In genomic region chr17:63423251-63423950, GRCh38 we compare ENCODE assay signal across 32 cellular contexts. TPM values are rescaled to one million over a fixed set of nuclear protein-coding genes. Genes with fewer than 3 reads are reported as not detected.
DNase-seq lines count a peak whose midpoint lies in the region; ATAC-seq, FAIRE-seq and TF ChIP-seq lines count a peak whose summit lies in the region.
"Had no signal": no experiment of that assay in that cellular context is flagged by ENCODE, and none has a peak within 500 bp of the region (broad histone marks: within the 10 kb centered on the region; RNA-seq: fewer than 3 reads in every experiment).

No MANE protein-coding gene starts in this region.

- FAIRE-seq in HepG2 (lab: Jason Lieb, UNC), result no peak
- FAIRE-seq: astrocyte, GM12891, GM19239 had no signal

- no peak overlapping the region for H2AFZ ChIP-seq in HepG2 (ENCODE audit: low read length)
- H2AFZ ChIP-seq: GM23338 had no signal

- peaks cover 67% of the 10 kb centered on the region for H3K36me3 ChIP-seq in RWPE2 (ENCODE audit: low read depth)
- H3K36me3 ChIP-seq in HepG2 (replicated peaks in 1 of 2; ENCODE audit: control insufficient read depth in 1 of 2, insufficient read depth in 2 of 2, low read length in 2 of 2), result no peaks in the 10 kb centered on the region
- H3K36me3 ChIP-seq: transverse colon had no signal

- no peak overlapping the region for H3K4me2 ChIP-seq in HepG2 (ENCODE audit: low read depth, low read length)
- H3K4me2 ChIP-seq: BLaER1, GM23338 had no signal

- intact Hi-C loops in HepG2 (cut with micrococcal nuclease; ENCODE audit: unreplicated experiment), result loop anchor here (5.0 to 10.0 kb wide), 4 partner anchors 151 to 441 kb away; partner anchors contain the start of genes CCDC47 and DDX42

- no peak for TF ChIP-seq POLR2A in HepG2 (IDR thresholded peaks at IDR 0.05; ENCODE audit: insufficient read depth in 1 of 2, low read depth in 2 of 2, low read length in 2 of 2)

- peaks cover 41% of the 10 kb centered on the region for H3K4me1 Mint-ChIP-seq in stimulated activated effector memory CD8-positive, alpha-beta T cell treated with anti-CD3 and anti-CD28 coated beads, Interleukin-12 subunit alpha, Interleukin-12 subunit beta, amount 100 ng/mL, for 72 hours

- peak; percentile 35; the same call in 2 of the 3 replicates for ATAC-seq in RWPE2 (ENCODE audit: low read depth)
- ATAC-seq in HepG2, result no peak
- no peak for ATAC-seq in stimulated activated effector memory CD8-positive, alpha-beta T cell treated with anti-CD3 and anti-CD28 coated beads, Interleukin-12 subunit alpha, Interleukin-12 subunit beta, amount 100 ng/mL, for 72 hours
- ATAC-seq in HG03460 (IDR thresholded peaks at IDR 0.05; ENCODE audit: unreplicated experiment), result no peak
- ATAC-seq in GM21737 (IDR thresholded peaks at IDR 0.05; ENCODE audit: unreplicated experiment), result no peak
- ATAC-seq in HG03378 (IDR thresholded peaks at IDR 0.05; ENCODE audit: unreplicated experiment), result no peak
- ATAC-seq: GM23338; left lung; Panc1; stimulated activated naive CD8-positive, alpha-beta T cell treated with anti-CD3 and anti-CD28 coated beads, Interleukin-15, amount 100 ng/mL, for 72 hours had no signal

- no peak overlapping the region for H3K4me3 ChIP-seq in RWPE2 (ENCODE audit: severe bottlenecking)
- H3K4me3 ChIP-seq in HepG2 (replicated peaks in 1 of 3; ENCODE audit: insufficient read depth in 1 of 3, low read depth in 2 of 3, low read length in 3 of 3), result no peak overlapping the region
- H3K4me3 ChIP-seq: BLaER1, GM23338, heart right ventricle, left lung, SJSA1, spleen, transverse colon had no signal

- DNase-seq in RWPE2 (ENCODE audit: low spot score) (no peak), dermis microvascular lymphatic vessel endothelial cell (ENCODE audit: low read depth in 2 of 2) (peak; percentile 67 to 87), HepG2 (ENCODE audit: low spot score) (no peak), NCI-H524 treated with DMSO at 0.1 percent for 48 hours (lab: John Stamatoyannopoulos, UW) (no peak)
- DNase-seq in stimulated activated effector memory CD8-positive, alpha-beta T cell treated with anti-CD3 and anti-CD28 coated beads, Interleukin-12 subunit alpha, Interleukin-12 subunit beta, amount 100 ng/mL, for 72 hours (ENCODE audit: low spot score in 2 of 2), result no peak
- DNase-seq: ACHN; activated CD4-positive, alpha-beta T cell treated with anti-CD3 and anti-CD28 coated beads for 48 hours; activated CD8-positive, alpha-beta memory T cell treated with anti-CD3 and anti-CD28 coated beads, Interleukin-2, amount 50 U/mL, for 4 hours; Caco-2; DND-41; heart right ventricle; left lung; NCI-H1105 treated with DMSO at 0.1 percent for 48 hours; NCI-H2029 treated with DMSO at 0.1 percent for 48 hours; spleen; stimulated activated CD4-positive, alpha-beta T cell treated with anti-CD3 and anti-CD28 coated beads, Interleukin-4, amount 100 ng/mL, for 24 hours; stimulated activated naive CD8-positive, alpha-beta T cell treated with anti-CD3 and anti-CD28 coated beads, Interleukin-15, amount 100 ng/mL, for 72 hours; transverse colon had no signal

- POLR2A ChIA-PET in HepG2 (lab: Yijun Ruan, JAX), result no interaction called here

- TF ChIP-seq CTCF in RWPE2 (IDR thresholded peaks at IDR 0.05; ENCODE audit: poor library complexity, severe bottlenecking), result no peak
- TF ChIP-seq CTCF in HepG2 (CRISPR knock-in tag; IDR thresholded peaks at IDR 0.05), result no peak

- no peak overlapping the region for H3K9ac ChIP-seq in HepG2 (ENCODE audit: insufficient read depth, low read depth, low read length)

- H3K27ac Mint-ChIP-seq in stimulated activated effector memory CD8-positive, alpha-beta T cell treated with anti-CD3 and anti-CD28 coated beads, Interleukin-12 subunit alpha, Interleukin-12 subunit beta, amount 100 ng/mL, for 72 hours, result peak overlapping the region; percentile 29
- H3K27ac Mint-ChIP-seq: activated naive CD8-positive, alpha-beta T cell; activated T-helper 2 cell treated with anti-CD3 and anti-CD28 coated beads, Interferon-gamma antibody, Interleukin-2, Interleukin-4, amounts not matched to agents 10 μg/mL and 5 μg/mL and 100 μg/mL, durations not matched to agents 14 hours and 24 hours and 36 hours; GM23338; stimulated activated naive CD8-positive, alpha-beta T cell treated with anti-CD3 and anti-CD28 coated beads, Interleukin-15, amount 100 ng/mL, for 72 hours; T-helper 1 cell treated with Interleukin-12 subunit alpha and Interleukin-12 subunit beta and Interleukin-4 antibody, amounts not matched to agents 30 μg/mL and 1 μg/mL, for 36 hours had no signal

- no peak overlapping the region for H3K27ac ChIP-seq in RWPE2 (ENCODE audit: poor library complexity, severe bottlenecking)
- no peak overlapping the region for H3K27ac ChIP-seq in HepG2 (ENCODE audit: extremely low read length, insufficient read depth, low read length)
- H3K27ac ChIP-seq: BLaER1, HL-60, SJSA1, spleen, transverse colon had no signal

- TF ChIP-seq RAD21 in HepG2 (CRISPR knock-in tag; IDR thresholded peaks at IDR 0.05), result no peak

- H3K9me3 ChIP-seq in RWPE2 (ENCODE audit: severe bottlenecking), result no peaks in the 10 kb centered on the region
- no peaks in the 10 kb centered on the region for H3K9me3 ChIP-seq in HepG2 (ENCODE audit: low read length)
- H3K9me3 ChIP-seq: BLaER1, Caco-2, heart right ventricle, left lung, SJSA1, spleen, transverse colon had no signal

- no peak overlapping the region for H3K4me3 Mint-ChIP-seq in stimulated activated effector memory CD8-positive, alpha-beta T cell treated with anti-CD3 and anti-CD28 coated beads, Interleukin-12 subunit alpha, Interleukin-12 subunit beta, amount 100 ng/mL, for 72 hours
- H3K4me3 Mint-ChIP-seq: activated naive CD8-positive, alpha-beta T cell; GM23338; stimulated activated naive CD8-positive, alpha-beta T cell treated with anti-CD3 and anti-CD28 coated beads, Interleukin-15, amount 100 ng/mL, for 72 hours; T-helper 1 cell treated with Interleukin-12 subunit alpha and Interleukin-12 subunit beta and Interleukin-4 antibody, amounts not matched to agents 30 μg/mL and 1 μg/mL, for 36 hours had no signal

- no peaks in the 10 kb centered on the region for H3K79me2 ChIP-seq in HepG2 (ENCODE audit: insufficient read depth, low read length)

- in situ Hi-C loops in HepG2 (cut with HindIII; ENCODE audit: extremely low pct_ligation_motif_present, low pct_unique_long_range_greater_than_20kb), result loop anchor here (5.0 to 10.0 kb wide), 3 partner anchors 54 to 271 kb away; partner anchors contain the start of gene ACE

- TF ChIP-seq EP300 in HepG2 (IDR thresholded peaks at IDR 0.05; ENCODE audit: low read depth in 2 of 2, low read length in 2 of 2) (no peak), HepG2 (CRISPR knock-in tag; IDR thresholded peaks at IDR 0.05; ENCODE audit: borderline replicate concordance) (no peak)

- H3K9me3 Mint-ChIP-seq in stimulated activated effector memory CD8-positive, alpha-beta T cell treated with anti-CD3 and anti-CD28 coated beads, Interleukin-12 subunit alpha, Interleukin-12 subunit beta, amount 100 ng/mL, for 72 hours, result no peaks in the 10 kb centered on the region
- H3K9me3 Mint-ChIP-seq: activated T-helper 2 cell treated with anti-CD3 and anti-CD28 coated beads, Interferon-gamma antibody, Interleukin-2, Interleukin-4, amounts not matched to agents 10 μg/mL and 5 μg/mL and 100 μg/mL, durations not matched to agents 14 hours and 24 hours and 36 hours; GM23338; stimulated activated naive CD8-positive, alpha-beta T cell treated with anti-CD3 and anti-CD28 coated beads, Interleukin-15, amount 100 ng/mL, for 72 hours; T-helper 1 cell treated with Interleukin-12 subunit alpha and Interleukin-12 subunit beta and Interleukin-4 antibody, amounts not matched to agents 30 μg/mL and 1 μg/mL, for 36 hours had no signal

- 13% methylated on average over 9 of the region's 11 CpGs for WGBS in HepG2 (ENCODE audit: low lambda C conversion rate)

- H3K27me3 ChIP-seq in RWPE2 (ENCODE audit: insufficient read depth, poor library complexity, severe bottlenecking), result no peaks in the 10 kb centered on the region
- H3K27me3 ChIP-seq in HepG2 (ENCODE audit: control insufficient read depth in 1 of 2, insufficient read depth in 2 of 2, low read length in 2 of 2), result peaks cover 15 to 86% of the 10 kb centered on the region in 2 experiments; a peak in 4 of 5 replicates
- H3K27me3 ChIP-seq: BLaER1, heart right ventricle, left lung, SJSA1, transverse colon had no signal

- BruUV-seq in HepG2 (replicated peaks; lab: Mats Ljungman, UMichigan), result no TSS peak

- H3K4me1 ChIP-seq in RWPE2 (ENCODE audit: insufficient read depth, poor library complexity, severe bottlenecking) (peaks cover 9% of the 10 kb centered on the region), HepG2 (ENCODE audit: insufficient read depth, low read length) (peaks cover 11% of the 10 kb centered on the region)
- H3K4me1 ChIP-seq: Caco-2, transverse colon had no signal

- peaks cover 4% of the 10 kb centered on the region for H3K36me3 Mint-ChIP-seq in stimulated activated effector memory CD8-positive, alpha-beta T cell treated with anti-CD3 and anti-CD28 coated beads, Interleukin-12 subunit alpha, Interleukin-12 subunit beta, amount 100 ng/mL, for 72 hours
- H3K36me3 Mint-ChIP-seq: activated naive CD8-positive, alpha-beta T cell had no signal

- CTCF ChIA-PET in HepG2 (lab: Yijun Ruan, JAX; ENCODE audit: low intra/inter-chr PET ratio, low total read pairs), result interaction anchor here (2.6 kb wide), 1 partner anchor 55 kb away, joined by 53 read pairs; the partner anchor contains the start of gene ACE

- H4K20me1 ChIP-seq in HepG2 (ENCODE audit: insufficient read depth, low read length), result no peaks in the 10 kb centered on the region

RNA-seq across cellular contexts. Expression of gene CYB561, which starts 22.7 kb away (rescaled TPM):
- total RNA-seq in dermis microvascular lymphatic vessel endothelial cell, result 8.3 and 12.9 TPM in 2 replicates
- 3.1 and 6.7 TPM in 2 replicates for total RNA-seq in HepG2 (2016; rRNA removed; fragmentation: Illumina TruSeq; extraction: Trizol)
- total RNA-seq in HepG2 (2016; cell fraction: cytosol; rRNA removed; fragmentation: Illumina TruSeq; extraction: Trizol; ENCODE audit: low read depth), result 2.0 TPM in 2 replicates
- total RNA-seq in HepG2 (2016; cell fraction: insoluble cytoplasmic fraction; rRNA removed; fragmentation: Illumina TruSeq; extraction: Trizol), result 3.7 and 6.3 TPM in 2 replicates
- 5.5 and 6.5 TPM in 2 replicates for total RNA-seq in HepG2 (2016; cell fraction: membrane; rRNA removed; fragmentation: Illumina TruSeq; extraction: Trizol)
- 3.5 and 4.9 TPM in 2 replicates for total RNA-seq in HepG2 (2016; cell fraction: nucleus; rRNA removed; fragmentation: Illumina TruSeq; extraction: Trizol)
- polyA plus RNA-seq in HepG2 (2011; rRNA removed), result 1.5 and 1.6 TPM in 2 replicates
- polyA plus RNA-seq in HepG2 (2011; cell fraction: cytosol; rRNA removed), result 1.1 and 1.3 TPM in 2 replicates
- polyA plus RNA-seq in HepG2 (2011; cell fraction: nucleus; rRNA removed), result 2.1 and 2.4 TPM in 2 replicates
- polyA plus RNA-seq in HepG2 (2012), result 1.1 and 1.3 TPM in 2 replicates
- 1.9 and 2.3 TPM in 2 replicates for polyA plus RNA-seq in HepG2 (2016; cell fraction: cytosol; fragmentation: Illumina TruSeq; extraction: Trizol; ENCODE audit: low read depth)
- 3.5 and 4.0 TPM in 2 replicates for polyA plus RNA-seq in HepG2 (2016; cell fraction: insoluble cytoplasmic fraction; fragmentation: Illumina TruSeq; extraction: Trizol; ENCODE audit: low read depth)
- polyA plus RNA-seq in HepG2 (2016; cell fraction: membrane; fragmentation: Illumina TruSeq; extraction: Trizol; ENCODE audit: low read depth), result 4.5 and 4.6 TPM in 2 replicates
- 9.1 TPM in 2 replicates for polyA plus RNA-seq in HepG2 (2016; cell fraction: nucleus; fragmentation: Illumina TruSeq; extraction: Trizol; ENCODE audit: insufficient read depth, low read depth)
- 10.1 and 69.6 TPM in 2 replicates for polyA minus RNA-seq in HepG2 (2011; rRNA and poly(A)+ RNA removed; ENCODE audit: low replicate concordance)
- polyA minus RNA-seq in HepG2 (2011; cell fraction: cytosol; rRNA and poly(A)+ RNA removed), result 1.1 TPM in 2 replicates
- 1.4 and 2.6 TPM in 2 replicates for polyA minus RNA-seq in HepG2 (2011; cell fraction: nucleus; rRNA and poly(A)+ RNA removed)

RNA-seq across cellular contexts. Expression of gene ACE, which starts 53.5 kb away (rescaled TPM):
- total RNA-seq in dermis microvascular lymphatic vessel endothelial cell (25.7 and 51.3 TPM in 2 replicates), HepG2 (2016; rRNA removed; fragmentation: Illumina TruSeq; extraction: Trizol) (0.13 TPM in 1 of 2 replicates, not detected in the other)
- total RNA-seq in HepG2 (2016; cell fraction: cytosol; rRNA removed; fragmentation: Illumina TruSeq; extraction: Trizol; ENCODE audit: low read depth), result not detected in 2 replicates
- 0.15 TPM in 1 of 2 replicates, not detected in the other for total RNA-seq in HepG2 (2016; cell fraction: insoluble cytoplasmic fraction; rRNA removed; fragmentation: Illumina TruSeq; extraction: Trizol)
- total RNA-seq in HepG2 (2016; cell fraction: membrane; rRNA removed; fragmentation: Illumina TruSeq; extraction: Trizol), result not detected in 2 replicates
- total RNA-seq in HepG2 (2016; cell fraction: nucleus; rRNA removed; fragmentation: Illumina TruSeq; extraction: Trizol), result not detected in 2 replicates
- polyA plus RNA-seq in HepG2 (2011; rRNA removed), result 0.03 and 0.08 TPM in 2 replicates
- polyA plus RNA-seq in HepG2 (2011; cell fraction: cytosol; rRNA removed), result 0.05 TPM in 1 of 2 replicates, not detected in the other
- polyA plus RNA-seq in HepG2 (2011; cell fraction: nucleus; rRNA removed), result 0.09 and 0.11 TPM in 2 replicates
- polyA plus RNA-seq in HepG2 (2012), result 0.13 and 0.23 TPM in 2 replicates
- polyA plus RNA-seq in HepG2 (2016; cell fraction: cytosol; fragmentation: Illumina TruSeq; extraction: Trizol; ENCODE audit: low read depth), result not detected in 2 replicates
- not detected in 2 replicates for polyA plus RNA-seq in HepG2 (2016; cell fraction: insoluble cytoplasmic fraction; fragmentation: Illumina TruSeq; extraction: Trizol; ENCODE audit: low read depth)
- not detected in 2 replicates for polyA plus RNA-seq in HepG2 (2016; cell fraction: membrane; fragmentation: Illumina TruSeq; extraction: Trizol; ENCODE audit: low read depth)
- polyA plus RNA-seq in HepG2 (2016; cell fraction: nucleus; fragmentation: Illumina TruSeq; extraction: Trizol; ENCODE audit: insufficient read depth, low read depth), result 0.56 TPM in 1 of 2 replicates, not detected in the other
- 0.37 TPM in 1 of 2 replicates, not detected in the other for polyA minus RNA-seq in HepG2 (2011; rRNA and poly(A)+ RNA removed; ENCODE audit: low replicate concordance)
- not detected in 2 replicates for polyA minus RNA-seq in HepG2 (2011; cell fraction: cytosol; rRNA and poly(A)+ RNA removed)
- 0.26 TPM in 1 of 2 replicates, not detected in the other for polyA minus RNA-seq in HepG2 (2011; cell fraction: nucleus; rRNA and poly(A)+ RNA removed)
- total RNA-seq: activated T-helper 2 cell treated with anti-CD3 and anti-CD28 coated beads, Interferon-gamma antibody, Interleukin-2, Interleukin-4, amounts not matched to agents 10 μg/mL and 5 μg/mL and 100 μg/mL, durations not matched to agents 14 hours and 24 hours and 36 hours had no signal

Comparison
In these comparisons a context has a peak if more than half of its experiments do, and no peak if none do; other contexts are left out.
1. DNase-seq: peak in dermis microvascular lymphatic vessel endothelial cell (2 of 2); none in RWPE2 (single experiment), HepG2 (single experiment), stimulated activated effector memory CD8-positive, alpha-beta T cell treated with anti-CD3 and anti-CD28 coated beads, Interleukin-12 subunit alpha, Interleukin-12 subunit beta, amount 100 ng/mL, for 72 hours (0 of 2) and NCI-H524 treated with DMSO at 0.1 percent for 48 hours (single experiment).
2. RNA of gene ACE, which starts 53.5 kb away (total RNA-seq): 25.7 to 51.3 TPM in dermis microvascular lymphatic vessel endothelial cell; 0.13 to 0.15 TPM in HepG2; every median in the first group is over 10 times any median in the second.